In the genomic region with DNA sequence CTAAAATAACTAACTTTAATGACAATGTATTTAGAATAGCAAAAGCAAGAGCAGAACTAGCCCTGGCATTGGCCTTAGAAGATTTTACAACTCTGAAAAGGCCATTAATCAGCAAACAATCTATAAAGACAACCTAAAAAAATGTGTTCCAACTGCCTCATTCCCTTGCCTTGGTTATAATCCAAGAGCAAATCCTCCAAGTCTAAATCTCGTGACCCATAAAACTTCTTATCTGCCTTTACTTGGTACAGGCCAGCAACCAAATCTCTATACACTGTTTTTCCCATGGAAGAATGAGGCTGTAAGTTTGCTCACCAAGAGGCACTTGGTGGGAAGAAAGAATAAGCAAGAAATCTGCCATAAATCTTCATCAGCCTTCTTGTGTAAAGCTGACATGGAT, we compare ENCODE assay signal across 13 cellular contexts.
"Had no signal": no experiment of that assay in that cellular context is flagged by ENCODE, and none has a peak within 500 bp of the region (broad histone marks: within the 10 kb centered on the region; RNA-seq: fewer than 3 reads in every experiment).

No MANE protein-coding gene starts in this region.

- H3K36me3 Mint-ChIP-seq: activated naive CD4-positive, alpha-beta T cell treated with anti-CD3 and anti-CD28 coated beads, Interleukin-2, amount 10 ng/mL, durations not matched to agents 7 days and 5 days; immature natural killer cell; natural killer cell treated with Interleukin-12 subunit alpha and Interleukin-12 subunit beta and Interleukin-15 and Interleukin-18, amount 100 ng/mL, for 72 hours; stimulated activated memory B cell treated with anti-CD40 and anti-IgM and Interleukin-4, amounts not matched to agents 10 μg/mL and 1 μg/mL and 100 μg/mL, for 72 hours had no signal

- ATAC-seq: natural killer cell treated with Interleukin-12 subunit alpha and Interleukin-12 subunit beta and Interleukin-15 and Interleukin-18, amount 100 ng/mL, for 72 hours; stimulated activated memory B cell treated with anti-CD40 and anti-IgM and Interleukin-4, amounts not matched to agents 10 μg/mL and 1 μg/mL and 100 μg/mL, for 72 hours had no signal

- H3K4me3 Mint-ChIP-seq: activated CD4-positive, alpha-beta T cell treated with anti-CD3 and anti-CD28 coated beads, Interleukin-2, amount 10 ng/mL, durations not matched to agents 7 days and 5 days; activated naive CD4-positive, alpha-beta T cell treated with anti-CD3 and anti-CD28 coated beads, Interleukin-2, amount 10 ng/mL, durations not matched to agents 7 days and 5 days; immature natural killer cell; natural killer cell treated with Interleukin-12 subunit alpha and Interleukin-12 subunit beta and Interleukin-15 and Interleukin-18, amount 100 ng/mL, for 72 hours; stimulated activated memory B cell treated with anti-CD40 and anti-IgM and Interleukin-4, amounts not matched to agents 10 μg/mL and 1 μg/mL and 100 μg/mL, for 72 hours; T-helper 1 cell treated with Interleukin-12 subunit alpha and Interleukin-12 subunit beta and Interleukin-4 antibody, amounts not matched to agents 30 μg/mL and 1 μg/mL, for 36 hours had no signal

- H3K27ac ChIP-seq: brain microvascular endothelial cell had no signal

- H3K27me3 Mint-ChIP-seq: activated CD4-positive, alpha-beta T cell treated with anti-CD3 and anti-CD28 coated beads, Interleukin-2, amount 10 ng/mL, durations not matched to agents 7 days and 5 days; activated naive CD4-positive, alpha-beta T cell treated with anti-CD3 and anti-CD28 coated beads, Interleukin-2, amount 10 ng/mL, durations not matched to agents 7 days and 5 days; stimulated activated memory B cell treated with anti-CD40 and anti-IgM and Interleukin-4, amounts not matched to agents 10 μg/mL and 1 μg/mL and 100 μg/mL, for 72 hours had no signal

- H3K27me3 ChIP-seq: brain microvascular endothelial cell had no signal

- H3K4me1 Mint-ChIP-seq: activated CD4-positive, alpha-beta T cell treated with anti-CD3 and anti-CD28 coated beads, Interleukin-2, amount 10 ng/mL, durations not matched to agents 7 days and 5 days; activated naive CD4-positive, alpha-beta T cell treated with anti-CD3 and anti-CD28 coated beads, Interleukin-2, amount 10 ng/mL, durations not matched to agents 7 days and 5 days; immature natural killer cell; stimulated activated memory B cell treated with anti-CD40 and anti-IgM and Interleukin-4, amounts not matched to agents 10 μg/mL and 1 μg/mL and 100 μg/mL, for 72 hours had no signal

- H3K36me3 ChIP-seq: brain microvascular endothelial cell had no signal

- H3K9me3 Mint-ChIP-seq: activated CD4-positive, alpha-beta T cell treated with anti-CD3 and anti-CD28 coated beads, Interleukin-2, amount 10 ng/mL, durations not matched to agents 7 days and 5 days; activated naive CD4-positive, alpha-beta T cell treated with anti-CD3 and anti-CD28 coated beads, Interleukin-2, amount 10 ng/mL, durations not matched to agents 7 days and 5 days; activated T-helper 2 cell treated with anti-CD3 and anti-CD28 coated beads, Interferon-gamma antibody, Interleukin-2, Interleukin-4, amounts not matched to agents 10 μg/mL and 5 μg/mL and 100 μg/mL, durations not matched to agents 14 hours and 24 hours and 36 hours; immature natural killer cell; stimulated activated memory B cell treated with anti-CD40 and anti-IgM and Interleukin-4, amounts not matched to agents 10 μg/mL and 1 μg/mL and 100 μg/mL, for 72 hours; T-helper 1 cell treated with Interleukin-12 subunit alpha and Interleukin-12 subunit beta and Interleukin-4 antibody, amounts not matched to agents 30 μg/mL and 1 μg/mL, for 36 hours had no signal

- H3K27ac Mint-ChIP-seq: activated CD4-positive, alpha-beta T cell treated with anti-CD3 and anti-CD28 coated beads, Interleukin-2, amount 10 ng/mL, durations not matched to agents 7 days and 5 days; activated naive CD4-positive, alpha-beta T cell treated with anti-CD3 and anti-CD28 coated beads, Interleukin-2, amount 10 ng/mL, durations not matched to agents 7 days and 5 days; activated T-helper 2 cell treated with anti-CD3 and anti-CD28 coated beads, Interferon-gamma antibody, Interleukin-2, Interleukin-4, amounts not matched to agents 10 μg/mL and 5 μg/mL and 100 μg/mL, durations not matched to agents 14 hours and 24 hours and 36 hours; immature natural killer cell; natural killer cell treated with Interleukin-12 subunit alpha and Interleukin-12 subunit beta and Interleukin-15 and Interleukin-18, amount 100 ng/mL, for 72 hours; stimulated activated memory B cell treated with anti-CD40 and anti-IgM and Interleukin-4, amounts not matched to agents 10 μg/mL and 1 μg/mL and 100 μg/mL, for 72 hours; T-helper 1 cell treated with Interleukin-12 subunit alpha and Interleukin-12 subunit beta and Interleukin-4 antibody, amounts not matched to agents 30 μg/mL and 1 μg/mL, for 36 hours had no signal

- DNase-seq: activated CD4-positive, alpha-beta T cell treated with anti-CD3 and anti-CD28 coated beads, Interleukin-2, amount 10 ng/mL, durations not matched to agents 7 days and 5 days; activated CD4-positive, CD25-positive, alpha-beta regulatory T cell; activated CD8-positive, alpha-beta memory T cell treated with anti-CD3 and anti-CD28 coated beads for 24 hours; activated naive CD4-positive, alpha-beta T cell treated with anti-CD3 and anti-CD28 coated beads, Interleukin-2, amount 10 ng/mL, durations not matched to agents 7 days and 5 days; brain microvascular endothelial cell; cerebellar nuclear complex; dermis blood vessel endothelial cell; immature natural killer cell; trophoblast cell had no signal
